In genomic region chr21:16640297-16641027, GRCh38 we compare ENCODE assay signal across 24 cellular contexts.
"Had no signal": no experiment of that assay in that cellular context is flagged by ENCODE, and none has a peak within 500 bp of the region (broad histone marks: within the 10 kb centered on the region; RNA-seq: fewer than 3 reads in every experiment).

No MANE protein-coding gene starts in this region.

- H3K4me1 ChIP-seq: lower lobe of right lung, pancreas, prostate gland, sigmoid colon, spleen, suprapubic skin, tibial artery, upper lobe of right lung had no signal

- DNase-seq: islet precursor cell; left ventricle myocardium superior; lower lobe of right lung; mammary epithelial cell; mesenchymal stem cell; naive thymus-derived CD8-positive, alpha-beta T cell; nucleus accumbens; pancreas; posterior cingulate gyrus; retina; right cardiac atrium; sigmoid colon; small intestine; spleen; stimulated activated CD4-positive, alpha-beta T cell treated with anti-CD3 and anti-CD28 coated beads, Interleukin-4, amount 100 ng/mL, for 24 hours; stimulated activated naive CD4-positive, alpha-beta T cell; tibial artery; trophoblast cell; upper lobe of right lung had no signal

- H3K4me3 ChIP-seq: hepatocyte, lower lobe of right lung, pancreas, prostate gland, sigmoid colon, spleen, suprapubic skin, thoracic aorta, tibial artery, upper lobe of right lung had no signal

- H3K27ac ChIP-seq: hepatocyte, lower lobe of right lung, pancreas, prostate gland, sigmoid colon, spleen, suprapubic skin, thoracic aorta, tibial artery, upper lobe of right lung had no signal

- ATAC-seq: left ventricle myocardium superior; lower lobe of right lung; naive thymus-derived CD8-positive, alpha-beta T cell; pancreas; right cardiac atrium; stimulated activated effector memory CD8-positive, alpha-beta T cell treated with anti-CD3 and anti-CD28 coated beads, Interleukin-12 subunit alpha, Interleukin-12 subunit beta, amount 100 ng/mL, for 72 hours; upper lobe of right lung had no signal

- H3K27me3 ChIP-seq: hepatocyte, pancreas, sigmoid colon, spleen, suprapubic skin, tibial artery, upper lobe of right lung had no signal

- H3K9me3 ChIP-seq: lower lobe of right lung, pancreas, prostate gland, sigmoid colon, suprapubic skin, thoracic aorta, tibial artery, upper lobe of right lung had no signal

- H3K36me3 ChIP-seq: lower lobe of right lung, pancreas, prostate gland, sigmoid colon, spleen, suprapubic skin, thoracic aorta, tibial artery, upper lobe of right lung had no signal
